8 cellular contexts compared by ENCODE assay signal in genomic region chr14:75660238-75660629, GRCh38. TPM values are rescaled to one million over a fixed set of nuclear protein-coding genes. Genes with fewer than 3 reads are reported as not detected.
A peak's percentile ranks its signal among the peaks of the same experiment; 100 is the strongest.
DNase-seq lines count a peak whose midpoint lies in the region; FAIRE-seq and TF ChIP-seq lines count a peak whose summit lies in the region.

No MANE protein-coding gene starts in this region.

- H3K27me3 Mint-ChIP-seq in T-helper 1 cell treated with Interleukin-12 subunit alpha and Interleukin-12 subunit beta and Interleukin-4 antibody, amounts not matched to agents 30 μg/mL and 1 μg/mL, for 36 hours (ENCODE audit: low read depth): no peaks in the 10 kb centered on the region
- H3K27me3 Mint-ChIP-seq in activated naive CD8-positive, alpha-beta T cell treated with anti-CD3 and anti-CD28 coated beads for 36 hours: no peaks in the 10 kb centered on the region

- H3K4me3 Mint-ChIP-seq in T-helper 1 cell treated with Interleukin-12 subunit alpha and Interleukin-12 subunit beta and Interleukin-4 antibody, amounts not matched to agents 30 μg/mL and 1 μg/mL, for 36 hours: peak overlapping the region; percentile 100
- H3K4me3 Mint-ChIP-seq in activated naive CD8-positive, alpha-beta T cell treated with anti-CD3 and anti-CD28 coated beads for 36 hours: peak overlapping the region; percentile 92

- H3K4me3 ChIP-seq in keratinocyte (ENCODE audit: control insufficient read depth in 2 of 3, extremely low read depth in 1 of 3, insufficient read depth in 2 of 3, low read depth in 1 of 3, low read length in 3 of 3): peak overlapping the region; percentile 69 to 97 (median 93)

- no peaks in the 10 kb centered on the region for H4K20me1 ChIP-seq in keratinocyte (ENCODE audit: control insufficient read depth, extremely low read depth, insufficient read depth, low read length)

- dilution Hi-C loops in keratinocyte (cut with MboI; ENCODE audit: extremely low pct_ligation_motif_present, low sequenced_read_pairs): no loop called here

- TF ChIP-seq CTCF in keratinocyte (optimal IDR thresholded peaks at IDR 0.05 in 1 of 3, IDR thresholded peaks at IDR 0.05 in 1 of 3, conservative IDR thresholded peaks at IDR 0.05 in 1 of 3; ENCODE audit: extremely low read depth in 1 of 3, insufficient read depth in 2 of 3, low read length in 3 of 3): no peak

- peak overlapping the region; percentile 88 for H3K9ac ChIP-seq in keratinocyte (ENCODE audit: control insufficient read depth, extremely low read depth, insufficient read depth, low read length)

- H3K27ac ChIP-seq in keratinocyte (ENCODE audit: control insufficient read depth, insufficient read depth, low read length) (peak overlapping the region; percentile 63), substantia nigra (ENCODE audit: low read depth, low read length, poor library complexity, severe bottlenecking) (peak overlapping the region; percentile 90)

- no peaks in the 10 kb centered on the region for H3K9me1 ChIP-seq in keratinocyte (ENCODE audit: control insufficient read depth, extremely low read depth, insufficient read depth, low read length)

- H3K79me2 ChIP-seq in keratinocyte (ENCODE audit: control insufficient read depth, insufficient read depth, low read length): peaks cover 39% of the 10 kb centered on the region

- no peak for DNase-seq in T-helper 1 cell
- no peak for DNase-seq in activated naive CD8-positive, alpha-beta T cell treated with anti-CD3 and anti-CD28 coated beads for 36 hours
- DNase-seq in keratinocyte (ENCODE audit: low read depth, low spot score): no peak
- DNase-seq in substantia nigra (lab: John Stamatoyannopoulos, UW): no peak
- DNase-seq in midbrain (lab: John Stamatoyannopoulos, UW): no peak
- no peak for DNase-seq in NCI-H524 (lab: John Stamatoyannopoulos, UW)
- no peak for DNase-seq in Ammon's horn (ENCODE audit: low spot score)

- H3K27ac Mint-ChIP-seq in T-helper 1 cell treated with Interleukin-12 subunit alpha and Interleukin-12 subunit beta and Interleukin-4 antibody, amounts not matched to agents 30 μg/mL and 1 μg/mL, for 36 hours: peak overlapping the region; percentile 95
- peak overlapping the region; percentile 90 for H3K27ac Mint-ChIP-seq in activated naive CD8-positive, alpha-beta T cell treated with anti-CD3 and anti-CD28 coated beads for 36 hours

- H3K36me3 ChIP-seq in keratinocyte (ENCODE audit: control insufficient read depth in 2 of 2, extremely low read depth in 1 of 2, insufficient read depth in 2 of 2, low read length in 2 of 2): peaks cover under 1 to 12% of the 10 kb centered on the region in 2 experiments

- H2AFZ ChIP-seq in keratinocyte (ENCODE audit: control insufficient read depth, low read length): peak overlapping the region; percentile 75

- H3K4me2 ChIP-seq in keratinocyte (ENCODE audit: control insufficient read depth, extremely low read depth, insufficient read depth, low read depth, low read length): peak overlapping the region; percentile 93

- H3K4me1 Mint-ChIP-seq in T-helper 1 cell treated with Interleukin-12 subunit alpha and Interleukin-12 subunit beta and Interleukin-4 antibody, amounts not matched to agents 30 μg/mL and 1 μg/mL, for 36 hours (ENCODE audit: low read depth): peaks cover 26% of the 10 kb centered on the region
- H3K4me1 Mint-ChIP-seq in activated naive CD8-positive, alpha-beta T cell treated with anti-CD3 and anti-CD28 coated beads for 36 hours: peaks cover 11% of the 10 kb centered on the region

- peaks cover 14% of the 10 kb centered on the region for H3K4me1 ChIP-seq in keratinocyte (ENCODE audit: control insufficient read depth, extremely low read depth, insufficient read depth, low read length)

- no peaks in the 10 kb centered on the region for H3K9me3 ChIP-seq in keratinocyte (ENCODE audit: control insufficient read depth, low read depth, low read length)

- H3K9me3 Mint-ChIP-seq in T-helper 1 cell treated with Interleukin-12 subunit alpha and Interleukin-12 subunit beta and Interleukin-4 antibody, amounts not matched to agents 30 μg/mL and 1 μg/mL, for 36 hours: no peaks in the 10 kb centered on the region
- H3K9me3 Mint-ChIP-seq in activated naive CD8-positive, alpha-beta T cell treated with anti-CD3 and anti-CD28 coated beads for 36 hours: no peaks in the 10 kb centered on the region

- FAIRE-seq in keratinocyte (lab: Jason Lieb, UNC): peak; percentile 39

- H3K36me3 Mint-ChIP-seq in T-helper 1 cell treated with Interleukin-12 subunit alpha and Interleukin-12 subunit beta and Interleukin-4 antibody, amounts not matched to agents 30 μg/mL and 1 μg/mL, for 36 hours (ENCODE audit: low read depth): peaks cover 12% of the 10 kb centered on the region
- H3K36me3 Mint-ChIP-seq in activated naive CD8-positive, alpha-beta T cell treated with anti-CD3 and anti-CD28 coated beads for 36 hours: no peaks in the 10 kb centered on the region

- H3K27me3 ChIP-seq in keratinocyte (ENCODE audit: control insufficient read depth, extremely low read depth, insufficient read depth, low read length): no peaks in the 10 kb centered on the region

RNA-seq across cellular contexts. Expression of gene ERG28, which starts 0.4 kb away (rescaled TPM):
- total RNA-seq in activated naive CD8-positive, alpha-beta T cell treated with anti-CD3 and anti-CD28 coated beads for 36 hours: 10 to 100 TPM; 13.9 to 15.0 TPM
- polyA plus RNA-seq in keratinocyte: 48.1 to 63.1 TPM (median 59.8 TPM) in 3 replicates
- 8.3 TPM for polyA plus RNA-seq in keratinocyte (2011; ENCODE audit: low read depth)
- 50.2 and 78.6 TPM in 2 replicates for polyA plus RNA-seq in keratinocyte (2011; cell fraction: cytosol; rRNA removed)
- polyA plus RNA-seq in keratinocyte (2011; cell fraction: nucleus; rRNA removed): 27.8 and 29.0 TPM in 2 replicates
- 20.3 and 36.4 TPM in 2 replicates for polyA plus RNA-seq in keratinocyte (2012; ENCODE audit: low replicate concordance)
- 21.2 to 35.3 TPM (median 23.5 TPM) in 3 replicates for polyA minus RNA-seq in keratinocyte
- polyA minus RNA-seq in keratinocyte (2011; cell fraction: cytosol; rRNA and poly(A)+ RNA removed): 14.2 TPM
- polyA minus RNA-seq in keratinocyte (2011; cell fraction: nucleus; rRNA and poly(A)+ RNA removed): 5.5 and 7.6 TPM in 2 replicates

RNA-seq across cellular contexts. Expression of gene TTLL5, which starts 0.8 kb away (rescaled TPM):
- total RNA-seq in activated naive CD8-positive, alpha-beta T cell treated with anti-CD3 and anti-CD28 coated beads for 36 hours: 10 to 100 TPM; 26.9 to 30.5 TPM
- polyA plus RNA-seq in keratinocyte: 14.0 to 20.7 TPM (median 16.7 TPM) in 3 replicates
- 15.3 TPM for polyA plus RNA-seq in keratinocyte (2011; ENCODE audit: low read depth)
- 15.1 and 18.7 TPM in 2 replicates for polyA plus RNA-seq in keratinocyte (2011; cell fraction: cytosol; rRNA removed)
- polyA plus RNA-seq in keratinocyte (2011; cell fraction: nucleus; rRNA removed): 18.7 and 19.4 TPM in 2 replicates
- polyA plus RNA-seq in keratinocyte (2012; ENCODE audit: low replicate concordance): 7.6 and 19.6 TPM in 2 replicates
- polyA minus RNA-seq in keratinocyte: 16.7 to 64.5 TPM (median 22.1 TPM) in 3 replicates
- 20.3 TPM for polyA minus RNA-seq in keratinocyte (2011; cell fraction: cytosol; rRNA and poly(A)+ RNA removed)
- 26.0 and 55.8 TPM in 2 replicates for polyA minus RNA-seq in keratinocyte (2011; cell fraction: nucleus; rRNA and poly(A)+ RNA removed)
